1 cellular context compared by ENCODE assay signal in genomic region chr2:131010566-131010965, GRCh38.
TF ChIP-seq lines count a peak whose summit lies in the region.

No MANE protein-coding gene starts in this region.

TF ChIP-seq in SK-N-SH treated with all-trans-retinoic acid at 6 μM for 48 hours, 23 proteins besides CTCF, POLR2A, EP300 and RAD21:
- TF ChIP-seq OSR1 (CRISPR knock-in tag; IDR thresholded peaks at IDR 0.05) (no peak), GLIS3 (CRISPR knock-in tag; IDR thresholded peaks at IDR 0.05) (no peak), TOX (CRISPR knock-in tag; IDR thresholded peaks at IDR 0.05; ENCODE audit: borderline replicate concordance) (no peak), ISL1 (CRISPR knock-in tag; IDR thresholded peaks at IDR 0.05) (no peak), ZFP30 (CRISPR knock-in tag; IDR thresholded peaks at IDR 0.05) (no peak), PATZ1 (CRISPR knock-in tag; IDR thresholded peaks at IDR 0.05; ENCODE audit: borderline replicate concordance) (no peak), TSHZ2 (CRISPR knock-in tag; IDR thresholded peaks at IDR 0.05) (no peak), ZNF70 (CRISPR knock-in tag; IDR thresholded peaks at IDR 0.05) (no peak), ZC3H10 (CRISPR knock-in tag; IDR thresholded peaks at IDR 0.05) (no peak), ZNF565 (CRISPR knock-in tag; conservative IDR thresholded peaks at IDR 0.05; ENCODE audit: low read depth) (no peak), BACH2 (CRISPR knock-in tag; IDR thresholded peaks at IDR 0.05; ENCODE audit: borderline replicate concordance) (no peak), ARNTL (CRISPR knock-in tag; IDR thresholded peaks at IDR 0.05; ENCODE audit: borderline replicate concordance, low read depth) (no peak), RARB (CRISPR knock-in tag; IDR thresholded peaks at IDR 0.05) (no peak), PPARA (CRISPR knock-in tag; IDR thresholded peaks at IDR 0.05; ENCODE audit: borderline replicate concordance) (no peak)
- TF ChIP-seq, protein P1, sequence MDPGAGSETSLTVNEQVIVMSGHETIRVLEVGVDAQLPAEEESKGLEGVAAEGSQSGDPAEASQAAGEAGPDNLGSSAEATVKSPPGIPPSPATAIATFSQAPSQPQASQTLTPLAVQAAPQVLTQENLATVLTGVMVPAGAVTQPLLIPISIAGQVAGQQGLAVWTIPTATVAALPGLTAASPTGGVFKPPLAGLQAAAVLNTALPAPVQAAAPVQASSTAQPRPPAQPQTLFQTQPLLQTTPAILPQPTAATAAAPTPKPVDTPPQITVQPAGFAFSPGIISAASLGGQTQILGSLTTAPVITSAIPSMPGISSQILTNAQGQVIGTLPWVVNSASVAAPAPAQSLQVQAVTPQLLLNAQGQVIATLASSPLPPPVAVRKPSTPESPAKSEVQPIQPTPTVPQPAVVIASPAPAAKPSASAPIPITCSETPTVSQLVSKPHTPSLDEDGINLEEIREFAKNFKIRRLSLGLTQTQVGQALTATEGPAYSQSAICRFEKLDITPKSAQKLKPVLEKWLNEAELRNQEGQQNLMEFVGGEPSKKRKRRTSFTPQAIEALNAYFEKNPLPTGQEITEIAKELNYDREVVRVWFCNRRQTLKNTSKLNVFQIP (CRISPR knock-in tag; IDR thresholded peaks at IDR 0.05; ENCODE audit: borderline replicate concordance, low read depth) = no peak
- TF ChIP-seq, protein P2, sequence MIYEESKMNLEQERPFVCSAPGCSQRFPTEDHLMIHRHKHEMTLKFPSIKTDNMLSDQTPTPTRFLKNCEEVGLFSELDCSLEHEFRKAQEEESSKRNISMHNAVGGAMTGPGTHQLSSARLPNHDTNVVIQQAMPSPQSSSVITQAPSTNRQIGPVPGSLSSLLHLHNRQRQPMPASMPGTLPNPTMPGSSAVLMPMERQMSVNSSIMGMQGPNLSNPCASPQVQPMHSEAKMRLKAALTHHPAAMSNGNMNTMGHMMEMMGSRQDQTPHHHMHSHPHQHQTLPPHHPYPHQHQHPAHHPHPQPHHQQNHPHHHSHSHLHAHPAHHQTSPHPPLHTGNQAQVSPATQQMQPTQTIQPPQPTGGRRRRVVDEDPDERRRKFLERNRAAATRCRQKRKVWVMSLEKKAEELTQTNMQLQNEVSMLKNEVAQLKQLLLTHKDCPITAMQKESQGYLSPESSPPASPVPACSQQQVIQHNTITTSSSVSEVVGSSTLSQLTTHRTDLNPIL (CRISPR knock-in tag; IDR thresholded peaks at IDR 0.05; ENCODE audit: low read depth) = no peak
